Comparison of ENCODE assay signal across 20 cellular contexts in genomic region chr3:127759826-127760225, GRCh38.
"Had no signal": no experiment of that assay in that cellular context is flagged by ENCODE, and none has a peak within 500 bp of the region (broad histone marks: within the 10 kb centered on the region; RNA-seq: fewer than 3 reads in every experiment).

No MANE protein-coding gene starts in this region.

- DNase-seq: activated CD4-positive, alpha-beta T cell treated with anti-CD3 and anti-CD28 coated beads, Interleukin-2, amount 10 ng/mL, durations not matched to agents 7 days and 5 days; activated CD8-positive, alpha-beta memory T cell treated with anti-CD3 and anti-CD28 coated beads, Interleukin-2, amount 50 U/mL, for 4 hours; activated effector memory CD4-positive, alpha-beta T cell treated with Interleukin-2 at 50 U/mL for 16 hours; activated naive CD4-positive, alpha-beta T cell treated with anti-CD3 and anti-CD28 coated beads, Interleukin-2, amount 10 ng/mL, durations not matched to agents 7 days and 5 days; activated naive CD8-positive, alpha-beta T cell treated with anti-CD3 and anti-CD28 coated beads, Interleukin-2, amount 50 U/mL, for 24 hours; activated T-cell treated with anti-CD3 and anti-CD28 coated beads, Interleukin-2, amount 50 U/mL, for 48 hours; effector CD8-positive, alpha-beta T cell; islet precursor cell; lower lobe of right lung; naive thymus-derived CD8-positive, alpha-beta T cell; pancreas; retina; stimulated activated CD4-positive, alpha-beta T cell treated with anti-CD3 and anti-CD28 coated beads, Interleukin-15, amount 100 ng/mL, for 24 hours; stimulated activated CD4-positive, alpha-beta T cell treated with anti-CD3 and anti-CD28 coated beads, Interleukin-2, amount 100 ng/mL, for 48 hours; stomach; T-helper 1 cell; thyroid gland had no signal

- H3K4me1 ChIP-seq: breast epithelium, pancreas had no signal

- H3K36me3 ChIP-seq: breast epithelium, lower lobe of right lung, pancreas, stomach, thyroid gland had no signal

- H3K27ac ChIP-seq: breast epithelium, lower lobe of right lung, pancreas, skin epidermis, thyroid gland had no signal

- ATAC-seq: activated naive CD8-positive, alpha-beta T cell treated with anti-CD3 and anti-CD28 coated beads, Interleukin-2, amount 50 U/mL, for 24 hours; left colon; lower lobe of right lung; naive thymus-derived CD8-positive, alpha-beta T cell; pancreas had no signal

- H3K27me3 ChIP-seq: breast epithelium, pancreas, stomach, thyroid gland had no signal

- H3K9me3 ChIP-seq: breast epithelium, lower lobe of right lung, pancreas, stomach, thyroid gland had no signal

- H3K4me3 ChIP-seq: breast epithelium, lower lobe of right lung, pancreas, skin epidermis, stomach, thyroid gland had no signal
